In genomic region chr16:68033101-68033500, GRCh38 we compare ENCODE assay signal across 34 cellular contexts. TPM values are rescaled to one million over a fixed set of nuclear protein-coding genes. Genes with fewer than 3 reads are reported as not detected.
"Had no signal": no experiment of that assay in that cellular context is flagged by ENCODE, and none has a peak within 500 bp of the region (broad histone marks: within the 10 kb centered on the region; RNA-seq: fewer than 3 reads in every experiment).

No MANE protein-coding gene starts in this region.

- H3K27me3 Mint-ChIP-seq: activated naive CD4-positive, alpha-beta T cell treated with anti-CD3 and anti-CD28 coated beads, Interleukin-2, amount 10 ng/mL, durations not matched to agents 7 days and 5 days; effector memory CD8-positive, alpha-beta T cell; naive thymus-derived CD4-positive, alpha-beta T cell; stimulated activated naive B cell treated with anti-CD40 and anti-IgM and Interleukin-4, amounts not matched to agents 10 μg/mL and 1 μg/mL and 100 μg/mL, for 72 hours had no signal

- H3K4me3 Mint-ChIP-seq: activated naive CD4-positive, alpha-beta T cell treated with anti-CD3 and anti-CD28 coated beads, Interleukin-2, amount 10 ng/mL, durations not matched to agents 7 days and 5 days; activated T-helper 1 cell treated with anti-CD3 and anti-CD28 coated beads, Interleukin-12 subunit alpha, Interleukin-12 subunit beta, Interleukin-2, Interleukin-4 antibody, amounts not matched to agents 30 ng/mL and 10 ng/mL and 1 ng/mL, durations not matched to agents 14 hours and 24 hours and 36 hours; mesothelial cell of epicardium; naive thymus-derived CD4-positive, alpha-beta T cell; neural crest cell; stimulated activated naive B cell treated with anti-CD40 and anti-IgM and Interleukin-4, amounts not matched to agents 10 μg/mL and 1 μg/mL and 100 μg/mL, for 72 hours had no signal

- H3K4me3 ChIP-seq: coronary artery, dorsolateral prefrontal cortex, pancreas, prostate gland, stomach, tibial artery had no signal

- H3K4me1 ChIP-seq: pancreas, prostate gland, tibial artery had no signal

- H3K36me3 ChIP-seq: pancreas, prostate gland had no signal

- DNase-seq: activated CD4-positive, alpha-beta T cell treated with anti-CD3 and anti-CD28 coated beads, Interleukin-2, amount 50 U/mL, for 1 hour; activated CD4-positive, CD25-positive, alpha-beta regulatory T cell treated with anti-CD3 and anti-CD28 coated beads, Interleukin-2, amount 50 U/mL, for 72 hours; activated gamma-delta T cell; activated naive CD4-positive, alpha-beta T cell treated with anti-CD3 and anti-CD28 coated beads, Interleukin-2, amount 10 ng/mL, durations not matched to agents 7 days and 5 days; activated T-cell treated with anti-CD3 and anti-CD28 coated beads, Interleukin-2, amount 50 U/mL, for 1 hour; amygdala; cerebellar nuclear complex; dorsolateral prefrontal cortex; effector memory CD8-positive, alpha-beta T cell; head of caudate nucleus; hypothalamus; naive thymus-derived CD4-positive, alpha-beta T cell; nucleus accumbens; pancreas; retina; small intestine; stimulated activated CD4-positive, alpha-beta T cell treated with anti-CD3 and anti-CD28 coated beads, Interleukin-4, amount 100 ng/mL, for 24 hours; stimulated activated naive B cell treated with anti-CD40 and anti-IgM and Interleukin-4, amounts not matched to agents 10 μg/mL and 1 μg/mL and 100 μg/mL, for 72 hours; stomach; T-helper 9 cell; tibial artery had no signal

- H3K27ac Mint-ChIP-seq: activated naive CD4-positive, alpha-beta T cell treated with anti-CD3 and anti-CD28 coated beads, Interleukin-2, amount 10 ng/mL, durations not matched to agents 7 days and 5 days; mesothelial cell of epicardium had no signal

- H3K4me1 Mint-ChIP-seq: mesothelial cell of epicardium, neural crest cell had no signal

- H3K27me3 ChIP-seq: dorsolateral prefrontal cortex, pancreas, stomach, tibial artery had no signal

- H3K27ac ChIP-seq: coronary artery, dorsolateral prefrontal cortex, pancreas, prostate gland, stomach, tibial artery, VCaP had no signal

- H3K9me3 Mint-ChIP-seq: activated naive CD4-positive, alpha-beta T cell treated with anti-CD3 and anti-CD28 coated beads, Interleukin-2, amount 10 ng/mL, durations not matched to agents 7 days and 5 days; activated T-helper 1 cell treated with anti-CD3 and anti-CD28 coated beads, Interleukin-12 subunit alpha, Interleukin-12 subunit beta, Interleukin-2, Interleukin-4 antibody, amounts not matched to agents 30 ng/mL and 10 ng/mL and 1 ng/mL, durations not matched to agents 14 hours and 24 hours and 36 hours; effector memory CD8-positive, alpha-beta T cell; mesothelial cell of epicardium; naive thymus-derived CD4-positive, alpha-beta T cell; neural crest cell; stimulated activated naive B cell treated with anti-CD40 and anti-IgM and Interleukin-4, amounts not matched to agents 10 μg/mL and 1 μg/mL and 100 μg/mL, for 72 hours had no signal

- ATAC-seq: effector memory CD8-positive, alpha-beta T cell; naive thymus-derived CD4-positive, alpha-beta T cell; pancreas; sciatic nerve; stimulated activated naive B cell treated with anti-CD40 and anti-IgM and Interleukin-4, amounts not matched to agents 10 μg/mL and 1 μg/mL and 100 μg/mL, for 72 hours had no signal

- H3K9me3 ChIP-seq: pancreas, prostate gland, stomach, tibial artery had no signal

RNA-seq across cellular contexts. Expression of gene DPEP2NB, which starts 17.4 kb away (rescaled TPM):
- total RNA-seq: activated T-helper 1 cell treated with anti-CD3 and anti-CD28 coated beads, Interleukin-12 subunit alpha, Interleukin-12 subunit beta, Interleukin-2, Interleukin-4 antibody, amounts not matched to agents 30 ng/mL and 10 ng/mL and 1 ng/mL, durations not matched to agents 14 hours and 24 hours and 36 hours; endothelial cell of umbilical vein; esophagus mucosa; kidney epithelial cell; lower leg skin; mesothelial cell of epicardium; naive thymus-derived CD4-positive, alpha-beta T cell; neural crest cell; pancreas; sciatic nerve; stomach; T-helper 1 cell treated with Interleukin-12 subunit alpha and Interleukin-12 subunit beta and Interleukin-4 antibody, amounts not matched to agents 30 ng/mL and 1 ng/mL, for 36 hours; ureter had no signal
- polyA plus RNA-seq: endothelial cell of umbilical vein; naive thymus-derived CD4-positive, alpha-beta T cell; pancreas; small intestine; stomach had no signal

RNA-seq across cellular contexts. Expression of gene DPEP2, which starts 33.8 kb away (rescaled TPM):
- total RNA-seq: kidney epithelial cell, mesothelial cell of epicardium, neural crest cell had no signal
